Comparison of ENCODE assay signal across 9 cellular contexts in genomic region chr1:66334311-66334710, GRCh38.
DNase-seq lines count a peak whose midpoint lies in the region; ATAC-seq and TF ChIP-seq lines count a peak whose summit lies in the region.
"Had no signal": no experiment of that assay in that cellular context is flagged by ENCODE, and none has a peak within 500 bp of the region (broad histone marks: within the 10 kb centered on the region; RNA-seq: fewer than 3 reads in every experiment).

No MANE protein-coding gene starts in this region.

- peak overlapping the region; percentile 96 for H3K27ac ChIP-seq in HCT116 (ENCODE audit: low read depth, low read length)
- H3K27ac ChIP-seq in cingulate gyrus (ENCODE audit: low read depth, low read length), result peak overlapping the region; percentile 86

- no peak for ATAC-seq in HCT116
- no peak for ATAC-seq in GM18909 (IDR thresholded peaks at IDR 0.05; ENCODE audit: poor library complexity, unreplicated experiment)

- H3K36me3 Mint-ChIP-seq in neural crest cell (ENCODE audit: low read depth), result peaks cover 3% of the 10 kb centered on the region

- H3K9me3 ChIP-seq in HCT116 (ENCODE audit: control insufficient read depth in 1 of 2, insufficient read depth in 1 of 2, low read depth in 1 of 2, low read length in 2 of 2), result no peaks in the 10 kb centered on the region
- H3K9me3 ChIP-seq: SK-N-SH had no signal

- H3K27ac Mint-ChIP-seq in neural crest cell (ENCODE audit: unreplicated experiment), result peak overlapping the region; percentile 91

- DNase-seq in AG10803 (ENCODE audit: low read depth) (no peak), HCT116 (ENCODE audit: low read depth, low spot score) (no peak), neural crest cell (ENCODE audit: low read depth, low spot score) (no peak), NOMO-1 (lab: John Stamatoyannopoulos, UW; ENCODE audit: unreplicated experiment in 2 of 2) (no peak), mesenteric fat pad (ENCODE audit: low spot score) (no peak)
- DNase-seq in stimulated activated CD4-positive, alpha-beta T cell treated with anti-CD3 and anti-CD28 coated beads, Interleukin-1b, Interleukin-23, amount 100 ng/mL, for 48 hours, result no peak
- DNase-seq: SK-N-SH had no signal

- peak overlapping the region; percentile 83 for H3K4me2 ChIP-seq in HCT116 (ENCODE audit: low read length)
- H3K4me2 ChIP-seq: SK-N-SH had no signal

- POLR2A ChIA-PET in HCT116 (lab: Charles Lee), result interaction anchor here (1.0 to 4.0 kb wide), 4 partner anchors 11 to 40 kb away, joined by 3 to 25 read pairs (median 6); no protein-coding TSS in a partner anchor

- no peaks in the 10 kb centered on the region for H4K20me1 ChIP-seq in HCT116 (ENCODE audit: insufficient read depth)

- peaks cover 90% of the 10 kb centered on the region for H3K79me2 ChIP-seq in HCT116 (ENCODE audit: insufficient read depth, low read length)

- no peak overlapping the region for H2AFZ ChIP-seq in HCT116 (ENCODE audit: low read depth, low read length, poor library complexity, severe bottlenecking)

- no peaks in the 10 kb centered on the region for H3K27me3 Mint-ChIP-seq in neural crest cell (ENCODE audit: low read depth)

- H3K4me1 Mint-ChIP-seq in neural crest cell, result peaks cover 71% of the 10 kb centered on the region

- no peak for TF ChIP-seq RAD21 in HCT116 (IDR thresholded peaks at IDR 0.05; ENCODE audit: low read depth)

- H3K9ac ChIP-seq in HCT116 (ENCODE audit: low read length), result peak overlapping the region; percentile 81
- H3K9ac ChIP-seq: SK-N-SH had no signal

- peaks cover 71 to 93% of the 10 kb centered on the region in 2 experiments for H3K4me1 ChIP-seq in HCT116 (ENCODE audit: control insufficient read depth in 1 of 2, insufficient read depth in 2 of 2, low read length in 2 of 2)

- H3K4me3 Mint-ChIP-seq in neural crest cell, result peak overlapping the region; percentile 94

- no TSS peak for BruUV-seq in HCT116 (replicated peaks; lab: Mats Ljungman, UMichigan)

- intact Hi-C loops in HCT116 (cut with micrococcal nuclease), result no loop called here

- TF ChIP-seq POLR2A in HCT116 (IDR thresholded peaks at IDR 0.05; ENCODE audit: borderline replicate concordance, extremely low read depth, insufficient read depth, insufficient read length), result no peak

- H3K4me3 ChIP-seq in AG10803 (ENCODE audit: low read length) (peak overlapping the region; percentile 80), HCT116 (replicated peaks in 1 of 2; ENCODE audit: low read depth in 1 of 2, low read length in 2 of 2) (peak overlapping the region; percentile 72)

- RAD21 ChIA-PET in HCT116 (lab: Charles Lee; ENCODE audit: low non-redundant PET in 1 of 2, low total read pairs in 2 of 2, uncharacterized antibody in 2 of 2, unreplicated experiment in 2 of 2), result no interaction called here

- CTCF ChIA-PET in HCT116 (lab: Charles Lee), result interaction anchor here (1.3 kb wide), 1 partner anchor 11 kb away, joined by 3 read pairs; no protein-coding TSS in a partner anchor

- peaks cover 0 to 48% of the 10 kb centered on the region in 2 experiments; a peak in 2 of 4 replicates for H3K36me3 ChIP-seq in HCT116 (ENCODE audit: control insufficient read depth in 1 of 2, insufficient read depth in 2 of 2, low read length in 2 of 2)

- no peaks in the 10 kb centered on the region for H3K9me3 Mint-ChIP-seq in neural crest cell

- H3K27me3 ChIP-seq in HCT116 (ENCODE audit: insufficient read depth, low read length), result no peaks in the 10 kb centered on the region

- no peaks in the 10 kb centered on the region for H3K9me2 ChIP-seq in HCT116 (ENCODE audit: insufficient read depth)
- H3K9me2 ChIP-seq: SK-N-SH had no signal

- TF ChIP-seq CTCF in AG10803 (conservative IDR thresholded peaks at IDR 0.05; ENCODE audit: low read length) (no peak), HCT116 (IDR thresholded peaks at IDR 0.05 in 2 of 3, conservative IDR thresholded peaks at IDR 0.05 in 1 of 3; ENCODE audit: borderline replicate concordance in 1 of 3, insufficient read depth in 1 of 3, low read depth in 2 of 3, low read length in 2 of 3) (no peak), neural crest cell (conservative IDR thresholded peaks at IDR 0.05) (no peak)

TF ChIP-seq in HCT116, 20 proteins besides CTCF, POLR2A, EP300 and RAD21:
- TF ChIP-seq SP1 (IDR thresholded peaks at IDR 0.05; ENCODE audit: low read depth), result no peak
TF ChIP-seq in HCT116: peak in this region for 0.
